Comparison of ENCODE assay signal across 1 cellular context in the genomic region with DNA sequence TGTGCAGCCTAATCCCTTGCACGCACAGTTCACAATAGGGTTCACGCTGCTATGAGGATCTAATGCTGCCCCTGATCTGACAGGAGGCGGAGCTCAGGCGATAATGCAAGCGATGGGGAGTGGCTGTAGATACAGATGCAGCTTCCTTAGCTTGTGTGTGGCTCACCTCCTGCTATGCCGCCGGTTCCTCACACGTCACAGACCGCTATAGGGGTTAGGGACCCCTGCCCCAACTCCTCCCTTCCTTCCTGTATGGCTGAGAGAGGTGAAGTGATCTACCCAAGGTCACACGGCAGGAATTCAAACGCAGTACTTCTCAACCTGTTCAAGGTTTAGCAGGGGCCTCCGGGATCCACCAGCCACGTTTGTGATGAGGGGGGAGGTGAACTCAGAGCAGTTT.
TF ChIP-seq lines count a peak whose summit lies in the region.

No MANE protein-coding gene starts in this region.

TF ChIP-seq in SK-N-SH, 30 proteins besides CTCF, POLR2A, EP300 and RAD21:
- TF ChIP-seq YY1 (IDR thresholded peaks at IDR 0.05; ENCODE audit: low read depth) (no peak), TEAD4 (IDR thresholded peaks at IDR 0.05; ENCODE audit: borderline replicate concordance, insufficient read depth) (no peak), MEF2A (IDR thresholded peaks at IDR 0.05; ENCODE audit: borderline replicate concordance, low read depth) (no peak), SMC3 (IDR thresholded peaks at IDR 0.05; ENCODE audit: low read depth, low read length) (no peak), RFX5 (IDR thresholded peaks at IDR 0.05; ENCODE audit: low read length) (no peak)
